Comparison of ENCODE assay signal across 4 cellular contexts in genomic region chr10:113501031-113501430, GRCh38. TPM values are rescaled to one million over a fixed set of nuclear protein-coding genes. Genes with fewer than 3 reads are reported as not detected.
"Had no signal": no experiment of that assay in that cellular context is flagged by ENCODE, and none has a peak within 500 bp of the region (broad histone marks: within the 10 kb centered on the region; RNA-seq: fewer than 3 reads in every experiment).

No MANE protein-coding gene starts in this region.

RNA-seq across cellular contexts. Expression of gene HABP2, which starts 51.8 kb away (rescaled TPM):
- total RNA-seq: LHCN-M2, M059J, MCF 10A, NCI-H460 had no signal
